21 cellular contexts compared by ENCODE assay signal in genomic region chr5:54656261-54656728, GRCh38.
DNase-seq lines count a peak whose midpoint lies in the region; ATAC-seq, FAIRE-seq and TF ChIP-seq lines count a peak whose summit lies in the region.
"Had no signal": no experiment of that assay in that cellular context is flagged by ENCODE, and none has a peak within 500 bp of the region (broad histone marks: within the 10 kb centered on the region; RNA-seq: fewer than 3 reads in every experiment).

No MANE protein-coding gene starts in this region.

- H3K4me3 ChIP-seq in right lobe of liver (no peak overlapping the region), HepG2 (replicated peaks in 1 of 3; ENCODE audit: insufficient read depth in 1 of 3, low read depth in 2 of 3, low read length in 3 of 3) (no peak overlapping the region), fibroblast of the aortic adventitia (ENCODE audit: low read depth, low read length) (no peak overlapping the region), psoas muscle (no peak overlapping the region)
- H3K4me3 ChIP-seq: BLaER1, vagina had no signal

- H3K27ac ChIP-seq in right lobe of liver (no peak overlapping the region), HepG2 (ENCODE audit: extremely low read length, insufficient read depth, low read length) (no peak overlapping the region), psoas muscle (no peak overlapping the region)
- H3K27ac ChIP-seq: BLaER1, brain microvascular endothelial cell, vagina had no signal

- H3K4me2 ChIP-seq in HepG2 (ENCODE audit: low read depth, low read length), result no peak overlapping the region
- H3K4me2 ChIP-seq: BLaER1 had no signal

- ATAC-seq in right lobe of liver (peak in 3 of 4 donors; percentile 22 to 63 (median 46)), HepG2 (no peak), psoas muscle (peak in 3 of 4 donors; percentile 23 to 64 (median 50))
- ATAC-seq: activated CD4-positive, alpha-beta T cell treated with anti-CD3 and anti-CD28 coated beads for 36 hours; activated naive CD4-positive, alpha-beta T cell treated with anti-CD3 and anti-CD28 coated beads, Interleukin-2, amount 50 U/mL, for 72 hours; HCT116 had no signal

- no peak overlapping the region for H3K9ac ChIP-seq in HepG2 (ENCODE audit: insufficient read depth, low read depth, low read length)
- H3K9ac ChIP-seq: BLaER1 had no signal

- no peak for TF ChIP-seq RAD21 in HepG2 (CRISPR knock-in tag; IDR thresholded peaks at IDR 0.05)

- no peak for TF ChIP-seq CTCF in right lobe of liver (IDR thresholded peaks at IDR 0.05)
- no peak for TF ChIP-seq CTCF in HepG2 (CRISPR knock-in tag; IDR thresholded peaks at IDR 0.05)
- TF ChIP-seq CTCF in fibroblast of the aortic adventitia (IDR thresholded peaks at IDR 0.05; ENCODE audit: insufficient read depth, low read length), result no peak
- no peak for TF ChIP-seq CTCF in psoas muscle (IDR thresholded peaks at IDR 0.05)

- intact Hi-C loops in right lobe of liver (cut with DNase I) (no loop called here), HepG2 (cut with micrococcal nuclease; ENCODE audit: unreplicated experiment) (no loop called here), psoas muscle (cut with DNase I) (no loop called here)

- H3K36me3 ChIP-seq in right lobe of liver (no peaks in the 10 kb centered on the region), HepG2 (replicated peaks in 1 of 2; ENCODE audit: control insufficient read depth in 1 of 2, insufficient read depth in 2 of 2, low read length in 2 of 2) (no peaks in the 10 kb centered on the region), psoas muscle (ENCODE audit: insufficient read depth in 1 of 2, low read depth in 1 of 2) (no peaks in the 10 kb centered on the region)
- H3K36me3 ChIP-seq: BLaER1, brain microvascular endothelial cell, vagina had no signal

- H3K9me3 ChIP-seq in right lobe of liver (no peaks in the 10 kb centered on the region), HepG2 (ENCODE audit: low read length) (no peaks in the 10 kb centered on the region), psoas muscle (no peaks in the 10 kb centered on the region)
- H3K9me3 ChIP-seq: vagina had no signal

- CTCF ChIA-PET in HepG2 (lab: Yijun Ruan, JAX; ENCODE audit: low intra/inter-chr PET ratio, low total read pairs), result no interaction called here

- H2AFZ ChIP-seq in HepG2 (ENCODE audit: low read length), result no peak overlapping the region

- H3K4me1 ChIP-seq in right lobe of liver (peaks cover 0 to 10% (median 4%) of the 10 kb centered on the region in 4 donors), HepG2 (ENCODE audit: insufficient read depth, low read length) (no peaks in the 10 kb centered on the region), psoas muscle (peaks cover 7% of the 10 kb centered on the region)

- no TSS peak for BruUV-seq in HepG2 (replicated peaks; lab: Mats Ljungman, UMichigan)

- H4K20me1 ChIP-seq in HepG2 (ENCODE audit: insufficient read depth, low read length), result no peaks in the 10 kb centered on the region
- H4K20me1 ChIP-seq: BLaER1 had no signal

- no peaks in the 10 kb centered on the region for H3K79me2 ChIP-seq in HepG2 (ENCODE audit: insufficient read depth, low read length)

- in situ Hi-C loops in HepG2 (cut with HindIII; ENCODE audit: extremely low pct_ligation_motif_present, low pct_unique_long_range_greater_than_20kb), result no loop called here

- TF ChIP-seq EP300 in HepG2 (IDR thresholded peaks at IDR 0.05; ENCODE audit: low read depth in 2 of 2, low read length in 2 of 2) (no peak), HepG2 (CRISPR knock-in tag; IDR thresholded peaks at IDR 0.05; ENCODE audit: borderline replicate concordance) (no peak)

- WGBS in right lobe of liver (ENCODE audit: insufficient coverage, low coverage, low lambda C conversion rate, missing lambda C conversion rate), result 26% methylated on average over 2 of the region's 2 CpGs
- 37% methylated on average over 2 of the region's 2 CpGs for WGBS in HepG2 (ENCODE audit: low lambda C conversion rate)
- WGBS in psoas muscle, 3 donors, result 19 to 20% (median 19%) methylated on average over 2 of the region's 2 CpGs

- TF ChIP-seq POLR2A in right lobe of liver (IDR thresholded peaks at IDR 0.05) (no peak), HepG2 (IDR thresholded peaks at IDR 0.05; ENCODE audit: insufficient read depth in 1 of 2, low read depth in 2 of 2, low read length in 2 of 2) (no peak)

- DNase-seq in right lobe of liver, result peak in 1 of 3 donors; percentile 62
- DNase-seq in HepG2 (ENCODE audit: low spot score), result no peak
- peak; percentile 90 for DNase-seq in fibroblast of the aortic adventitia (ENCODE audit: low read depth)
- no peak for DNase-seq in psoas muscle
- no peak for DNase-seq in T-helper 1 cell
- DNase-seq in NCI-H128 (lab: John Stamatoyannopoulos, UW; ENCODE audit: unreplicated experiment), result no peak
- no peak for DNase-seq in NCI-H524 treated with DMSO at 0.1 percent for 48 hours (lab: John Stamatoyannopoulos, UW)
- no peak for DNase-seq in NCI-H1417 treated with DMSO at 0.1 percent for 48 hours (lab: John Stamatoyannopoulos, UW)
- DNase-seq: activated CD4-positive, alpha-beta T cell treated with anti-CD3 and anti-CD28 coated beads for 36 hours; brain microvascular endothelial cell; NCI-H748 treated with DMSO at 0.1 percent for 48 hours; posterior cingulate gyrus; SHP77 treated with DMSO at 0.1 percent for 48 hours; small intestine; stimulated activated CD4-positive, alpha-beta T cell treated with anti-CD3 and anti-CD28 coated beads, Interleukin-4, amount 100 ng/mL, for 1 hour had no signal

- H3K27me3 ChIP-seq in right lobe of liver (no peaks in the 10 kb centered on the region), HepG2 (ENCODE audit: control insufficient read depth in 1 of 2, insufficient read depth in 2 of 2, low read length in 2 of 2) (no peaks in the 10 kb centered on the region; a peak in 1 of 5 replicates), psoas muscle (ENCODE audit: insufficient read depth in 3 of 3, low read length in 2 of 3) (no peaks in the 10 kb centered on the region)
- H3K27me3 ChIP-seq: BLaER1, brain microvascular endothelial cell, vagina had no signal

- no peak for FAIRE-seq in HepG2 (lab: Jason Lieb, UNC)
- FAIRE-seq: A204.1, small intestine, TTC549 had no signal

- POLR2A ChIA-PET in HepG2 (lab: Yijun Ruan, JAX), result no interaction called here

TF ChIP-seq in HepG2, 621 proteins besides CTCF, POLR2A, EP300 and RAD21:
- TF ChIP-seq HES4 (CRISPR knock-in tag; IDR thresholded peaks at IDR 0.05; ENCODE audit: borderline replicate concordance), result no peak
- no peak for TF ChIP-seq KDM2A (CRISPR knock-in tag; IDR thresholded peaks at IDR 0.05; ENCODE audit: borderline replicate concordance, low read depth)
- TF ChIP-seq ZBTB39 (CRISPR knock-in tag; IDR thresholded peaks at IDR 0.05), result no peak
- TF ChIP-seq ZNF782 (CRISPR knock-in tag; IDR thresholded peaks at IDR 0.05; ENCODE audit: borderline replicate concordance), result no peak
- no peak for TF ChIP-seq ZSCAN25 (CRISPR knock-in tag; IDR thresholded peaks at IDR 0.05)
- TF ChIP-seq ZKSCAN8 (CRISPR knock-in tag; IDR thresholded peaks at IDR 0.05; ENCODE audit: borderline replicate concordance), result no peak
- TF ChIP-seq ZNF747 (CRISPR knock-in tag; IDR thresholded peaks at IDR 0.05; ENCODE audit: borderline replicate concordance), result no peak
- TF ChIP-seq ZBTB44 (CRISPR knock-in tag; IDR thresholded peaks at IDR 0.05), result no peak
- TF ChIP-seq ZBTB7A (CRISPR knock-in tag; IDR thresholded peaks at IDR 0.05), result no peak
- no peak for TF ChIP-seq TBP (CRISPR knock-in tag; IDR thresholded peaks at IDR 0.05)
- TF ChIP-seq ZNF766 (CRISPR knock-in tag; IDR thresholded peaks at IDR 0.05; ENCODE audit: borderline replicate concordance), result no peak
- no peak for TF ChIP-seq PTBP1 (IDR thresholded peaks at IDR 0.05; ENCODE audit: low read depth, low read length, poor library complexity, severe bottlenecking)
- TF ChIP-seq ZNF12 (CRISPR knock-in tag; IDR thresholded peaks at IDR 0.05), result no peak
- no peak for TF ChIP-seq POLR2AphosphoS5 (IDR thresholded peaks at IDR 0.05; ENCODE audit: low read depth, low read length)
- TF ChIP-seq ISX (CRISPR knock-in tag; conservative IDR thresholded peaks at IDR 0.05), result no peak
- no peak for TF ChIP-seq RXRB (CRISPR knock-in tag; IDR thresholded peaks at IDR 0.05; ENCODE audit: borderline replicate concordance)
- TF ChIP-seq CENPT (CRISPR knock-in tag; IDR thresholded peaks at IDR 0.05; ENCODE audit: low read depth), result no peak
- no peak for TF ChIP-seq FOXJ3 (CRISPR knock-in tag; IDR thresholded peaks at IDR 0.05; ENCODE audit: borderline replicate concordance)
- no peak for TF ChIP-seq NCOA1 (CRISPR knock-in tag; IDR thresholded peaks at IDR 0.05)
- no peak for TF ChIP-seq ZSCAN30 (CRISPR knock-in tag; IDR thresholded peaks at IDR 0.05)
